Comparison of ENCODE assay signal across 8 cellular contexts in the genomic region with DNA sequence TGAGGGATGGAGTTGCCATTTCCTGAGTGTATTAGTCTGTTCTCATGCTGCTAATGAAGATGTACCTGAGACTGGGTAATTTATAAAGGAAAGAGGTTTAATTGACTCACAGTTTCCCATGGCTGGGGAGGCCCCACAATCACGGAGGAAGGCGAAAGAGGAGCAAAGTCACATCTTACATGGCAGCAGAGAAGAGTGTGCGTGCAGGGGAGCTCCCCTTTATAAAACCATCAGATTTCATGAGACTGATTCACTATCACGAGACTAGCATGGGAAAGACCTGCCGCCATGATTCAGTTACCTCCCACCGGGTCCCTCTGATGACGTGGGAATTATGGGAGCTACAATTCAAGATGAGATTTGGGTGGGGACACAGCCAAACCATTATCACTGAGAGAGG. TPM values are rescaled to one million over a fixed set of nuclear protein-coding genes. Genes with fewer than 3 reads are reported as not detected.
A peak's percentile ranks its signal among the peaks of the same experiment; 100 is the strongest.
DNase-seq lines count a peak whose midpoint lies in the region; ATAC-seq and TF ChIP-seq lines count a peak whose summit lies in the region.
"Not testable (repeated sequence)": the region's sequence is repeated elsewhere in the genome, so short reads cannot be mapped to it uniquely, and the experiment has no call there.
"Had no signal": no experiment of that assay in that cellular context is flagged by ENCODE, and none has a peak within 500 bp of the region (broad histone marks: within the 10 kb centered on the region; RNA-seq: fewer than 3 reads in every experiment).

No MANE protein-coding gene starts in this region.

- peaks cover 22% of the 10 kb centered on the region for H3K36me3 ChIP-seq in right atrium auricular region

- H3K4me3 Mint-ChIP-seq in activated CD8-positive, alpha-beta T cell treated with anti-CD3 and anti-CD28 coated beads for 36 hours: peak overlapping the region; percentile 6
- H3K4me3 Mint-ChIP-seq in activated T-helper 1 cell treated with anti-CD3 and anti-CD28 coated beads, Interleukin-12 subunit alpha, Interleukin-12 subunit beta, Interleukin-2, Interleukin-4 antibody, amounts not matched to agents 30 ng/mL and 10 ng/mL and 1 ng/mL, durations not matched to agents 14 hours and 24 hours and 36 hours: peak overlapping the region; percentile 40
- not testable (repeated sequence) for H3K4me3 Mint-ChIP-seq in stimulated activated effector memory CD8-positive, alpha-beta T cell treated with anti-CD3 and anti-CD28 coated beads, Interleukin-12 subunit alpha, Interleukin-12 subunit beta, amount 100 ng/mL, for 72 hours

- not testable (repeated sequence) for H3K27me3 Mint-ChIP-seq in activated CD8-positive, alpha-beta T cell treated with anti-CD3 and anti-CD28 coated beads for 36 hours; activated T-helper 1 cell treated with anti-CD3 and anti-CD28 coated beads, Interleukin-12 subunit alpha, Interleukin-12 subunit beta, Interleukin-2, Interleukin-4 antibody, amounts not matched to agents 30 ng/mL and 10 ng/mL and 1 ng/mL, durations not matched to agents 14 hours and 24 hours and 36 hours (ENCODE audit: insufficient read depth)

- not testable (repeated sequence) for H3K27me3 ChIP-seq in right atrium auricular region

- H3K27ac Mint-ChIP-seq in activated CD8-positive, alpha-beta T cell treated with anti-CD3 and anti-CD28 coated beads for 36 hours: peak overlapping the region; percentile 89
- peak overlapping the region; percentile 79 for H3K27ac Mint-ChIP-seq in activated T-helper 1 cell treated with anti-CD3 and anti-CD28 coated beads, Interleukin-12 subunit alpha, Interleukin-12 subunit beta, Interleukin-2, Interleukin-4 antibody, amounts not matched to agents 30 ng/mL and 10 ng/mL and 1 ng/mL, durations not matched to agents 14 hours and 24 hours and 36 hours
- peak overlapping the region; percentile 57 to 97 for H3K27ac Mint-ChIP-seq in activated naive CD4-positive, alpha-beta T cell treated with anti-CD3 and anti-CD28 coated beads, Interleukin-2, amount 50 U/mL, for 72 hours
- H3K27ac Mint-ChIP-seq in stimulated activated effector memory CD8-positive, alpha-beta T cell treated with anti-CD3 and anti-CD28 coated beads, Interleukin-12 subunit alpha, Interleukin-12 subunit beta, amount 100 ng/mL, for 72 hours: peak overlapping the region; percentile 8

- ATAC-seq in activated CD8-positive, alpha-beta T cell treated with anti-CD3 and anti-CD28 coated beads for 36 hours: peak; percentile 63
- peak; percentile 57 to 85 for ATAC-seq in activated naive CD4-positive, alpha-beta T cell treated with anti-CD3 and anti-CD28 coated beads, Interleukin-2, amount 50 U/mL, for 72 hours
- ATAC-seq in stimulated activated effector memory CD8-positive, alpha-beta T cell treated with anti-CD3 and anti-CD28 coated beads, Interleukin-12 subunit alpha, Interleukin-12 subunit beta, amount 100 ng/mL, for 72 hours: not testable (repeated sequence)

- intact Hi-C loops in activated CD8-positive, alpha-beta T cell treated with anti-CD3 and anti-CD28 coated beads for 36 hours (cut with micrococcal nuclease); activated T-helper 1 cell treated with anti-CD3 and anti-CD28 coated beads, Interleukin-12 subunit alpha, Interleukin-12 subunit beta, Interleukin-2, Interleukin-4 antibody, amounts not matched to agents 30 ng/mL and 10 ng/mL and 1 ng/mL, durations not matched to agents 14 hours and 24 hours and 36 hours (cut with micrococcal nuclease): not testable (repeated sequence)

- not testable (repeated sequence) for H3K27ac ChIP-seq in right atrium auricular region

- peaks cover 73% of the 10 kb centered on the region for H3K4me1 Mint-ChIP-seq in activated CD8-positive, alpha-beta T cell treated with anti-CD3 and anti-CD28 coated beads for 36 hours (ENCODE audit: low read depth)
- H3K4me1 Mint-ChIP-seq in activated T-helper 1 cell treated with anti-CD3 and anti-CD28 coated beads, Interleukin-12 subunit alpha, Interleukin-12 subunit beta, Interleukin-2, Interleukin-4 antibody, amounts not matched to agents 30 ng/mL and 10 ng/mL and 1 ng/mL, durations not matched to agents 14 hours and 24 hours and 36 hours (ENCODE audit: low read depth): peaks cover 76% of the 10 kb centered on the region
- peaks cover 50% of the 10 kb centered on the region for H3K4me1 Mint-ChIP-seq in stimulated activated effector memory CD8-positive, alpha-beta T cell treated with anti-CD3 and anti-CD28 coated beads, Interleukin-12 subunit alpha, Interleukin-12 subunit beta, amount 100 ng/mL, for 72 hours

- peak; percentile 27 to 37 for DNase-seq in activated CD4-positive, alpha-beta T cell treated with anti-CD3 and anti-CD28 coated beads for 24 hours (ENCODE audit: low read depth in 2 of 2)
- peak; percentile 81 for DNase-seq in activated CD8-positive, alpha-beta T cell treated with anti-CD3 and anti-CD28 coated beads for 36 hours
- not testable (repeated sequence) for DNase-seq in activated T-helper 1 cell treated with anti-CD3 and anti-CD28 coated beads, Interleukin-12 subunit alpha, Interleukin-12 subunit beta, Interleukin-2, Interleukin-4 antibody, amounts not matched to agents 30 ng/mL and 10 ng/mL and 1 ng/mL, durations not matched to agents 14 hours and 24 hours and 36 hours (ENCODE audit: low spot score)
- peak in 1 of 2 donors; percentile 78 for DNase-seq in activated naive CD4-positive, alpha-beta T cell treated with anti-CD3 and anti-CD28 coated beads, Interleukin-2, amount 50 U/mL, for 72 hours (ENCODE audit: low spot score in 2 of 2)
- peak; percentile 9 for DNase-seq in right atrium auricular region (ENCODE audit: low spot score)
- peak in 3 of 4 experiments; percentile 7 to 21 (median 13) for DNase-seq in stimulated activated CD4-positive, alpha-beta T cell treated with anti-CD3 and anti-CD28 coated beads, Interleukin-1b, Interleukin-23, amount 100 ng/mL, for 24 hours (ENCODE audit: low read depth in 4 of 4, low spot score in 1 of 4)
- DNase-seq in stimulated activated effector memory CD8-positive, alpha-beta T cell treated with anti-CD3 and anti-CD28 coated beads, Interleukin-12 subunit alpha, Interleukin-12 subunit beta, amount 100 ng/mL, for 72 hours (ENCODE audit: low spot score in 2 of 2): peak in 1 of 2 donors; percentile 33

- peaks cover 81% of the 10 kb centered on the region for H3K36me3 Mint-ChIP-seq in activated CD8-positive, alpha-beta T cell treated with anti-CD3 and anti-CD28 coated beads for 36 hours (ENCODE audit: low read depth)
- H3K36me3 Mint-ChIP-seq in activated T-helper 1 cell treated with anti-CD3 and anti-CD28 coated beads, Interleukin-12 subunit alpha, Interleukin-12 subunit beta, Interleukin-2, Interleukin-4 antibody, amounts not matched to agents 30 ng/mL and 10 ng/mL and 1 ng/mL, durations not matched to agents 14 hours and 24 hours and 36 hours (ENCODE audit: low read depth): peaks cover 61% of the 10 kb centered on the region
- H3K36me3 Mint-ChIP-seq in activated naive CD4-positive, alpha-beta T cell treated with anti-CD3 and anti-CD28 coated beads, Interleukin-2, amount 50 U/mL, for 72 hours: peaks cover 40 to 64% of the 10 kb centered on the region in 2 donors
- peaks cover 88% of the 10 kb centered on the region for H3K36me3 Mint-ChIP-seq in stimulated activated effector memory CD8-positive, alpha-beta T cell treated with anti-CD3 and anti-CD28 coated beads, Interleukin-12 subunit alpha, Interleukin-12 subunit beta, amount 100 ng/mL, for 72 hours

- H3K4me3 ChIP-seq in right atrium auricular region: not testable (repeated sequence)

- POLR2A ChIA-PET in activated CD8-positive, alpha-beta T cell treated with anti-CD3 and anti-CD28 coated beads for 36 hours (lab: Charles Lee): interaction anchor here (0.9 kb wide), 1 partner anchor 64 kb away, joined by 5 read pairs; no protein-coding TSS in a partner anchor

- CTCF ChIA-PET in activated CD8-positive, alpha-beta T cell treated with anti-CD3 and anti-CD28 coated beads for 36 hours (lab: Charles Lee): interaction anchor here (1.0 to 1.9 kb wide), 3 partner anchors 98 to 214 kb away, joined by 3 to 5 read pairs (median 3); no protein-coding TSS in a partner anchor

- TF ChIP-seq CTCF in activated CD8-positive, alpha-beta T cell treated with anti-CD3 and anti-CD28 coated beads for 36 hours (IDR thresholded peaks at IDR 0.05); right atrium auricular region (IDR thresholded peaks at IDR 0.05): not testable (repeated sequence)

- peaks cover 19% of the 10 kb centered on the region for H3K9me3 Mint-ChIP-seq in activated CD8-positive, alpha-beta T cell treated with anti-CD3 and anti-CD28 coated beads for 36 hours
- peaks cover 17% of the 10 kb centered on the region for H3K9me3 Mint-ChIP-seq in activated T-helper 1 cell treated with anti-CD3 and anti-CD28 coated beads, Interleukin-12 subunit alpha, Interleukin-12 subunit beta, Interleukin-2, Interleukin-4 antibody, amounts not matched to agents 30 ng/mL and 10 ng/mL and 1 ng/mL, durations not matched to agents 14 hours and 24 hours and 36 hours
- H3K9me3 Mint-ChIP-seq in activated naive CD4-positive, alpha-beta T cell treated with anti-CD3 and anti-CD28 coated beads, Interleukin-2, amount 50 U/mL, for 72 hours: peaks cover 0 to 14% of the 10 kb centered on the region in 2 donors
- H3K9me3 Mint-ChIP-seq in stimulated activated effector memory CD8-positive, alpha-beta T cell treated with anti-CD3 and anti-CD28 coated beads, Interleukin-12 subunit alpha, Interleukin-12 subunit beta, amount 100 ng/mL, for 72 hours: not testable (repeated sequence)

- not testable (repeated sequence) for H3K9me3 ChIP-seq in right atrium auricular region

- not testable (repeated sequence) for H3K4me1 ChIP-seq in right atrium auricular region

RNA-seq across cellular contexts. Expression of gene SCLY, which starts 5.9 kb away (rescaled TPM):
- total RNA-seq in activated CD8-positive, alpha-beta T cell treated with anti-CD3 and anti-CD28 coated beads for 36 hours: 10 to 100 TPM; 77.9 to 93.2 TPM
- 109 and 119 TPM in 2 replicates for total RNA-seq in activated T-helper 1 cell treated with anti-CD3 and anti-CD28 coated beads, Interleukin-12 subunit alpha, Interleukin-12 subunit beta, Interleukin-2, Interleukin-4 antibody, amounts not matched to agents 30 ng/mL and 10 ng/mL and 1 ng/mL, durations not matched to agents 14 hours and 24 hours and 36 hours
- 10 to 100 TPM; 58.0 to 75.2 TPM for total RNA-seq in activated naive CD4-positive, alpha-beta T cell treated with anti-CD3 and anti-CD28 coated beads, Interleukin-2, amount 50 U/mL, for 72 hours
- total RNA-seq in right atrium auricular region: 10 to 100 TPM in 1 of 2 donors, 1 to 10 TPM in 1; 6.5 to 11.3 TPM

RNA-seq across cellular contexts. Expression of gene ESPNL, which starts 33.4 kb away (rescaled TPM):
- total RNA-seq in activated CD8-positive, alpha-beta T cell treated with anti-CD3 and anti-CD28 coated beads for 36 hours: under 1 TPM; 0.11 to 0.27 TPM
- 0.05 and 0.20 TPM in 2 replicates for total RNA-seq in activated T-helper 1 cell treated with anti-CD3 and anti-CD28 coated beads, Interleukin-12 subunit alpha, Interleukin-12 subunit beta, Interleukin-2, Interleukin-4 antibody, amounts not matched to agents 30 ng/mL and 10 ng/mL and 1 ng/mL, durations not matched to agents 14 hours and 24 hours and 36 hours
- total RNA-seq in activated naive CD4-positive, alpha-beta T cell treated with anti-CD3 and anti-CD28 coated beads, Interleukin-2, amount 50 U/mL, for 72 hours: under 1 TPM; 0.18 to 0.43 TPM
- 1 to 10 TPM in 1 of 2 donors, under 1 TPM in 1; 0.26 to 2.0 TPM for total RNA-seq in right atrium auricular region
- total RNA-seq: CD4-positive, CD25-positive, alpha-beta regulatory T cell had no signal

Comparison
In these comparisons a context has a peak if more than half of its experiments do, and no peak if none do; other contexts are left out.
1. H3K27ac Mint-ChIP-seq: peak in every context shown above with its lines; median percentile 89 in activated CD8-positive, alpha-beta T cell treated with anti-CD3 and anti-CD28 coated beads for 36 hours; 79 in activated T-helper 1 cell treated with anti-CD3 and anti-CD28 coated beads, Interleukin-12 subunit alpha, Interleukin-12 subunit beta, Interleukin-2, Interleukin-4 antibody, amounts not matched to agents 30 ng/mL and 10 ng/mL and 1 ng/mL, durations not matched to agents 14 hours and 24 hours and 36 hours; 77 in activated naive CD4-positive, alpha-beta T cell treated with anti-CD3 and anti-CD28 coated beads, Interleukin-2, amount 50 U/mL, for 72 hours; 8 in stimulated activated effector memory CD8-positive, alpha-beta T cell treated with anti-CD3 and anti-CD28 coated beads, Interleukin-12 subunit alpha, Interleukin-12 subunit beta, amount 100 ng/mL, for 72 hours.